ENCODE assay signal across 8 cellular contexts in the genomic region with DNA sequence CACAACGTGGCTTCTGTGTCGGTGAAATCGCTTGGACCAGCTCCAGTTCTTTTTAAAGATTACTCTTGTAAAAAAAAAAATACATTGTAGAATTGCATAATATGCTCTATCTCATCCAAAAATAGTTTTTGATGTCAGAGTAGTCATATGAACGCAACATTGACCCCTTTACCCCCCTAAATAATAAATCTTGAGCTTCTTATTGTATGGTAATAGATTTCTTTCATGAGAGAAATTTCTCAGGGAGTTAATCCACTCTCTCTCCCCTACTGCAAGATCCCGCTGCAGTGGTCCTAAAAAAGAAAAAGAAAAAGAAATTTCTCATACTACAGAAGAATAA. TPM values are rescaled to one million over a fixed set of nuclear protein-coding genes. Genes with fewer than 3 reads are reported as not detected.
DNase-seq lines count a peak whose midpoint lies in the region; ATAC-seq and TF ChIP-seq lines count a peak whose summit lies in the region.

No MANE protein-coding gene starts in this region.

- ATAC-seq in activated T-cell treated with anti-CD3 and anti-CD28 coated beads, Interleukin-2, amount 50 U/mL, for 72 hours (replicated peaks in 1 of 2), result no peak
- no peak for ATAC-seq in HG03432 (IDR thresholded peaks at IDR 0.05; ENCODE audit: unreplicated experiment)

- H3K4me1 Mint-ChIP-seq in activated T-cell treated with anti-CD3 and anti-CD28 coated beads, Interleukin-2, amount 50 U/mL, for 72 hours (ENCODE audit: low read depth), result peaks cover 18% of the 10 kb centered on the region
- peaks cover 12% of the 10 kb centered on the region for H3K4me1 Mint-ChIP-seq in type B pancreatic cell (ENCODE audit: unreplicated experiment)

- TF ChIP-seq CTCF in cardiac fibroblast (IDR thresholded peaks at IDR 0.05; ENCODE audit: low read depth, low read length) (no peak), type B pancreatic cell (conservative IDR thresholded peaks at IDR 0.05) (no peak)

- H3K9me3 Mint-ChIP-seq in activated T-cell treated with anti-CD3 and anti-CD28 coated beads, Interleukin-2, amount 50 U/mL, for 72 hours, result peaks cover 2 to 3% of the 10 kb centered on the region in 2 donors
- H3K9me3 Mint-ChIP-seq in type B pancreatic cell, result no peaks in the 10 kb centered on the region

- H3K4me3 ChIP-seq in cardiac fibroblast (replicated peaks in 1 of 2; ENCODE audit: low read depth in 2 of 2, low read length in 2 of 2) (peak overlapping the region; percentile 64 to 65), mesodermal cell (ENCODE audit: extremely low read depth, insufficient read depth, low read length, poor library complexity, severe bottlenecking) (peak overlapping the region; percentile 57)

- DNase-seq in activated T-cell treated with anti-CD3 and anti-CD28 coated beads, Interleukin-2, amount 50 U/mL, for 72 hours, result no peak
- DNase-seq in activated T-cell treated with anti-CD3 and anti-CD28 coated beads, Interleukin-2, amount 50 U/mL, for 1 hour, result no peak
- DNase-seq in cardiac fibroblast (ENCODE audit: low read depth in 2 of 2), result peak in 1 of 2 donors; percentile 2
- no peak for DNase-seq in type B pancreatic cell (ENCODE audit: extremely low spot score, unreplicated experiment)
- DNase-seq in NCI-H345 (lab: John Stamatoyannopoulos, UW), result no peak
- no peak for DNase-seq in Ammon's horn (ENCODE audit: low spot score)

- no peaks in the 10 kb centered on the region for H3K36me3 ChIP-seq in mesodermal cell (ENCODE audit: control insufficient read depth, insufficient read depth, low read length)

- H3K9me3 ChIP-seq in mesodermal cell (ENCODE audit: control insufficient read depth, low read length), result no peaks in the 10 kb centered on the region

- H3K36me3 Mint-ChIP-seq in activated T-cell treated with anti-CD3 and anti-CD28 coated beads, Interleukin-2, amount 50 U/mL, for 72 hours (ENCODE audit: insufficient read depth in 2 of 2), result peaks cover 2 to 6% of the 10 kb centered on the region in 2 donors
- no peaks in the 10 kb centered on the region for H3K36me3 Mint-ChIP-seq in type B pancreatic cell

- H3K27ac ChIP-seq in mesodermal cell (ENCODE audit: low read depth, low read length, severe bottlenecking), result no peak overlapping the region

- no peak overlapping the region for H3K27ac Mint-ChIP-seq in activated T-cell treated with anti-CD3 and anti-CD28 coated beads, Interleukin-2, amount 50 U/mL, for 72 hours
- H3K27ac Mint-ChIP-seq in type B pancreatic cell, result no peak overlapping the region

- H3K27me3 Mint-ChIP-seq in activated T-cell treated with anti-CD3 and anti-CD28 coated beads, Interleukin-2, amount 50 U/mL, for 72 hours (ENCODE audit: low read depth), result peaks cover 81% of the 10 kb centered on the region
- H3K27me3 Mint-ChIP-seq in type B pancreatic cell, result peaks cover 90% of the 10 kb centered on the region

- peak overlapping the region; percentile 79 to 87 for H3K4me3 Mint-ChIP-seq in activated T-cell treated with anti-CD3 and anti-CD28 coated beads, Interleukin-2, amount 50 U/mL, for 72 hours
- peak overlapping the region; percentile 85 for H3K4me3 Mint-ChIP-seq in type B pancreatic cell

- no peaks in the 10 kb centered on the region for H3K4me1 ChIP-seq in mesodermal cell (ENCODE audit: control insufficient read depth, insufficient read depth, low read length, poor library complexity, severe bottlenecking)

- no CpG with 5 or more reads among the region's 5 CpGs for WGBS in mesodermal cell (ENCODE audit: insufficient coverage in 2 of 2), 2 experiments

RNA-seq across cellular contexts. Expression of a gene that starts 50.2 kb away (rescaled TPM):
- total RNA-seq in activated T-cell treated with anti-CD3 and anti-CD28 coated beads, Interleukin-2, amount 50 U/mL, for 72 hours, result 1 to 10 TPM; 3.1 to 5.3 TPM
- 1.7 TPM for polyA plus RNA-seq in mesodermal cell (2013, experiment 1 of 2)
- polyA plus RNA-seq in mesodermal cell (2013, experiment 2 of 2), result 1.9 TPM
- 13.7 and 21.5 TPM in 2 replicates for total RNA-seq in type B pancreatic cell (ENCODE audit: low replicate concordance)

RNA-seq across cellular contexts. Expression of a gene that starts 54.5 kb away (rescaled TPM):
- 100 to 1,000 TPM; 107 to 111 TPM for total RNA-seq in activated T-cell treated with anti-CD3 and anti-CD28 coated beads, Interleukin-2, amount 50 U/mL, for 72 hours
- polyA plus RNA-seq in mesodermal cell (2013, experiment 1 of 2), result 103 TPM
- polyA plus RNA-seq in mesodermal cell (2013, experiment 2 of 2), result 104 TPM
- total RNA-seq in type B pancreatic cell (ENCODE audit: low replicate concordance), result 118 and 149 TPM in 2 replicates
